In the genomic region with DNA sequence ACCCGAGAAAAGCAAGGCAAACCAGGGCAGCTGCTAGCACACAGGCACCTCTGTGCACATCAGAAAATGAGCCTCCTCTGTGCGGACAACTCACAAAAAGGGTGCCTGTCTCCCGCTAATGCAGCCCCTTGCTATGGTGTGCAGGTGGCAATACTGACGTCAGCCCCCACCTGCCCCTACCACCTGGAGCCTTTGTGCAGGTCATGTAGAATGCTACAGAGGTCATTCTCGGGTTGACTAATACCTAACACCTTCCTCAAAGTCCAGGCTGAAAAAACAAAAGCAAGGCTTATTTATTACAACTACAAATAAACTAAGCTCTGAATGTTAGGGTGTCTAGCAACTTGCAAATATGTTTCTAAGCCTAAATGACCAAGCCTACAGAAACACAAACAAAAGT, we compare ENCODE assay signal across 15 cellular contexts. TPM values are rescaled to one million over a fixed set of nuclear protein-coding genes. Genes with fewer than 3 reads are reported as not detected.
DNase-seq lines count a peak whose midpoint lies in the region; ATAC-seq and TF ChIP-seq lines count a peak whose summit lies in the region.
"Had no signal": no experiment of that assay in that cellular context is flagged by ENCODE, and none has a peak within 500 bp of the region (broad histone marks: within the 10 kb centered on the region; RNA-seq: fewer than 3 reads in every experiment).

No MANE protein-coding gene starts in this region.

- no peak overlapping the region for H2BK5ac ChIP-seq in trophoblast cell (ENCODE audit: low read depth, low read length, poor library complexity)

- no peak for DNase-seq in activated CD4-positive, alpha-beta memory T cell treated with anti-CD3 and anti-CD28 coated beads for 36 hours
- no peak for DNase-seq in activated CD4-positive, alpha-beta memory T cell treated with anti-CD3 and anti-CD28 coated beads, Interleukin-2, amount 10 ng/mL, durations not matched to agents 7 days and 5 days
- DNase-seq in NCI-H69 (lab: John Stamatoyannopoulos, UW): peak; percentile 15
- DNase-seq in trophoblast cell: no peak
- DNase-seq in smooth muscle cell (lab: John Stamatoyannopoulos, UW; ENCODE audit: unreplicated experiment): no peak
- no peak for DNase-seq in epidermal melanocyte (ENCODE audit: insufficient read length, low spot score)
- DNase-seq: activated CD8-positive, alpha-beta memory T cell treated with anti-CD3 and anti-CD28 coated beads, Interleukin-2, amount 50 U/mL, for 4 hours; DMS79; left ventricle myocardium superior; NCI-H2029; stimulated activated naive CD8-positive, alpha-beta T cell treated with anti-CD3 and anti-CD28 coated beads, Interleukin-15, amount 100 ng/mL, for 72 hours; T1000 had no signal

- no peak overlapping the region for H4K12ac ChIP-seq in trophoblast cell (ENCODE audit: low read depth, low read length)

- H3K23ac ChIP-seq in trophoblast cell (ENCODE audit: low read length): no peak overlapping the region

- no peaks in the 10 kb centered on the region for H3F3A ChIP-seq in smooth muscle cell (ENCODE audit: low read depth)

- no peaks in the 10 kb centered on the region for H3K27me3 Mint-ChIP-seq in activated CD4-positive, alpha-beta memory T cell treated with anti-CD3 and anti-CD28 coated beads for 36 hours
- H3K27me3 Mint-ChIP-seq in activated CD4-positive, alpha-beta memory T cell treated with anti-CD3 and anti-CD28 coated beads, Interleukin-2, amount 10 ng/mL, durations not matched to agents 7 days and 5 days: no peaks in the 10 kb centered on the region
- H3K27me3 Mint-ChIP-seq: stimulated activated naive CD8-positive, alpha-beta T cell treated with anti-CD3 and anti-CD28 coated beads, Interleukin-15, amount 100 ng/mL, for 72 hours had no signal

- WGBS in trophoblast cell (ENCODE audit: extremely low coverage, insufficient coverage, insufficient read length): no CpG with 5 or more reads among the region's 5 CpGs
- WGBS in smooth muscle cell (ENCODE audit: low lambda C conversion rate): 91% methylated on average over 5 of the region's 5 CpGs

- no peaks in the 10 kb centered on the region for H3K36me3 ChIP-seq in trophoblast cell (ENCODE audit: control insufficient read depth in 1 of 2, insufficient read depth in 2 of 2, low read length in 2 of 2)
- no peaks in the 10 kb centered on the region for H3K36me3 ChIP-seq in smooth muscle cell (ENCODE audit: low read depth)

- H3K4me1 Mint-ChIP-seq in activated CD4-positive, alpha-beta memory T cell treated with anti-CD3 and anti-CD28 coated beads for 36 hours (ENCODE audit: low read depth): peaks cover 86% of the 10 kb centered on the region
- H3K4me1 Mint-ChIP-seq in activated CD4-positive, alpha-beta memory T cell treated with anti-CD3 and anti-CD28 coated beads, Interleukin-2, amount 10 ng/mL, durations not matched to agents 7 days and 5 days: peaks cover 62% of the 10 kb centered on the region

- H4K8ac ChIP-seq in trophoblast cell (ENCODE audit: low read depth, low read length): no peak overlapping the region

- peaks cover 1% of the 10 kb centered on the region for H3K79me1 ChIP-seq in trophoblast cell (ENCODE audit: low read length)

- H3K9ac ChIP-seq in trophoblast cell (ENCODE audit: low read length) (no peak overlapping the region), smooth muscle cell (ENCODE audit: low read depth) (no peak overlapping the region)

- CTCF ChIA-PET in activated CD4-positive, alpha-beta memory T cell treated with anti-CD3 and anti-CD28 coated beads for 36 hours (lab: Charles Lee): interaction anchor here (1.2 kb wide), 1 partner anchor 126 kb away, joined by 5 read pairs; no protein-coding TSS in a partner anchor
- CTCF ChIA-PET in activated CD4-positive, alpha-beta memory T cell treated with anti-CD3 and anti-CD28 coated beads, Interleukin-2, amount 10 ng/mL, durations not matched to agents 7 days and 5 days (lab: Charles Lee): no interaction called here

- H4K91ac ChIP-seq in trophoblast cell (ENCODE audit: low read depth, low read length): no peak overlapping the region

- POLR2A ChIA-PET in activated CD4-positive, alpha-beta memory T cell treated with anti-CD3 and anti-CD28 coated beads for 36 hours (lab: Charles Lee): interaction anchor here (1.2 to 1.5 kb wide), 3 partner anchors 9 to 18 kb away, joined by 3 to 5 read pairs (median 4); no protein-coding TSS in a partner anchor
- POLR2A ChIA-PET in activated CD4-positive, alpha-beta memory T cell treated with anti-CD3 and anti-CD28 coated beads, Interleukin-2, amount 10 ng/mL, durations not matched to agents 7 days and 5 days (lab: Charles Lee): interaction anchor here (0.8 to 3.0 kb wide), 4 partner anchors 9 to 68 kb away, joined by 3 to 20 read pairs (median 5); a partner anchor contains a TSS

- no peak overlapping the region for H2BK12ac ChIP-seq in trophoblast cell (ENCODE audit: low read length)

- no peaks in the 10 kb centered on the region for H3K9me3 ChIP-seq in trophoblast cell (ENCODE audit: insufficient read depth, low read depth, low read length)
- H3K9me3 ChIP-seq in smooth muscle cell (replicated peaks; ENCODE audit: low read depth): no peaks in the 10 kb centered on the region
- H3K9me3 ChIP-seq: A549 had no signal

- peak overlapping the region; percentile 84 for H3K4ac ChIP-seq in trophoblast cell (ENCODE audit: low read depth, low read length)

- H3K27ac ChIP-seq in trophoblast cell (ENCODE audit: low read depth, low read length): no peak overlapping the region
- H3K27ac ChIP-seq in smooth muscle cell (ENCODE audit: low read depth): no peak overlapping the region
- H3K27ac ChIP-seq: A549 had no signal

- H3K18ac ChIP-seq in trophoblast cell (ENCODE audit: low read length): no peak overlapping the region

- intact Hi-C loops in activated CD4-positive, alpha-beta memory T cell treated with anti-CD3 and anti-CD28 coated beads for 36 hours (cut with micrococcal nuclease): no loop called here

- H3K79me2 ChIP-seq in trophoblast cell (ENCODE audit: control insufficient read depth, insufficient read depth, low read length, poor library complexity): peaks cover 15% of the 10 kb centered on the region
- peaks cover 78% of the 10 kb centered on the region for H3K79me2 ChIP-seq in smooth muscle cell (ENCODE audit: low read depth)

- H3K4me3 ChIP-seq in trophoblast cell (ENCODE audit: low read depth, low read length) (no peak overlapping the region), smooth muscle cell (no peak overlapping the region)
- H3K4me3 ChIP-seq: A549 had no signal

- H4K20me1 ChIP-seq in smooth muscle cell (ENCODE audit: low read depth): peaks cover 72% of the 10 kb centered on the region

- H3K36me3 Mint-ChIP-seq in activated CD4-positive, alpha-beta memory T cell treated with anti-CD3 and anti-CD28 coated beads for 36 hours: peaks cover 8% of the 10 kb centered on the region
- peaks cover 34% of the 10 kb centered on the region for H3K36me3 Mint-ChIP-seq in activated CD4-positive, alpha-beta memory T cell treated with anti-CD3 and anti-CD28 coated beads, Interleukin-2, amount 10 ng/mL, durations not matched to agents 7 days and 5 days (ENCODE audit: low read depth)

- H3K27me3 ChIP-seq in trophoblast cell (ENCODE audit: insufficient read depth, low read length) (no peaks in the 10 kb centered on the region), smooth muscle cell (ENCODE audit: low read depth) (no peaks in the 10 kb centered on the region)

- H3K9me3 Mint-ChIP-seq in activated CD4-positive, alpha-beta memory T cell treated with anti-CD3 and anti-CD28 coated beads for 36 hours: no peaks in the 10 kb centered on the region
- H3K9me3 Mint-ChIP-seq in activated CD4-positive, alpha-beta memory T cell treated with anti-CD3 and anti-CD28 coated beads, Interleukin-2, amount 10 ng/mL, durations not matched to agents 7 days and 5 days: peaks cover 4% of the 10 kb centered on the region
- H3K9me3 Mint-ChIP-seq: stimulated activated naive CD8-positive, alpha-beta T cell treated with anti-CD3 and anti-CD28 coated beads, Interleukin-15, amount 100 ng/mL, for 72 hours had no signal

- H2AK5ac ChIP-seq in trophoblast cell (ENCODE audit: low read length): no peak overlapping the region

- peaks cover 2 to 6% of the 10 kb centered on the region in 2 experiments for H3K4me1 ChIP-seq in trophoblast cell (ENCODE audit: control insufficient read depth in 1 of 2, insufficient read depth in 2 of 2, low read length in 2 of 2)
- no peaks in the 10 kb centered on the region for H3K4me1 ChIP-seq in smooth muscle cell (ENCODE audit: low read depth)

- ATAC-seq in GM21737 (IDR thresholded peaks at IDR 0.05; ENCODE audit: unreplicated experiment): peak; percentile 44
- no peak for ATAC-seq in GM21360 (IDR thresholded peaks at IDR 0.05; ENCODE audit: unreplicated experiment)
- ATAC-seq: A549, left ventricle myocardium superior had no signal

- H3K14ac ChIP-seq in trophoblast cell (ENCODE audit: low read length): no peak overlapping the region

- H3K4me2 ChIP-seq in trophoblast cell (ENCODE audit: low read length) (no peak overlapping the region), smooth muscle cell (no peak overlapping the region)
- H3K4me2 ChIP-seq: A549 had no signal

- H2AFZ ChIP-seq in trophoblast cell (ENCODE audit: insufficient read depth, low read length, poor library complexity) (no peak overlapping the region), smooth muscle cell (ENCODE audit: low read depth) (no peak overlapping the region)

- TF ChIP-seq CTCF in smooth muscle cell (IDR thresholded peaks at IDR 0.05; ENCODE audit: borderline replicate concordance, insufficient read depth, poor library complexity, severe bottlenecking): no peak

- no peak overlapping the region for H3K4me3 Mint-ChIP-seq in activated CD4-positive, alpha-beta memory T cell treated with anti-CD3 and anti-CD28 coated beads for 36 hours
- no peak overlapping the region for H3K4me3 Mint-ChIP-seq in activated CD4-positive, alpha-beta memory T cell treated with anti-CD3 and anti-CD28 coated beads, Interleukin-2, amount 10 ng/mL, durations not matched to agents 7 days and 5 days

- peak overlapping the region; percentile 74 for H3K27ac Mint-ChIP-seq in activated CD4-positive, alpha-beta memory T cell treated with anti-CD3 and anti-CD28 coated beads for 36 hours
- no peak overlapping the region for H3K27ac Mint-ChIP-seq in activated CD4-positive, alpha-beta memory T cell treated with anti-CD3 and anti-CD28 coated beads, Interleukin-2, amount 10 ng/mL, durations not matched to agents 7 days and 5 days
- H3K27ac Mint-ChIP-seq: stimulated activated naive CD8-positive, alpha-beta T cell treated with anti-CD3 and anti-CD28 coated beads, Interleukin-15, amount 100 ng/mL, for 72 hours had no signal

- no peak overlapping the region for H2BK120ac ChIP-seq in trophoblast cell (ENCODE audit: insufficient read depth, low read length, poor library complexity)

RNA-seq across cellular contexts. Expression of a gene that starts 13.9 kb away (rescaled TPM):
- 100 to 1,000 TPM; 107 to 108 TPM for total RNA-seq in activated CD4-positive, alpha-beta memory T cell treated with anti-CD3 and anti-CD28 coated beads for 36 hours
- total RNA-seq in activated CD4-positive, alpha-beta memory T cell treated with anti-CD3 and anti-CD28 coated beads, Interleukin-2, amount 10 ng/mL, durations not matched to agents 7 days and 5 days: 100 to 1,000 TPM; 126 to 137 TPM
- 94.7 and 97.3 TPM in 2 replicates for polyA plus RNA-seq in trophoblast cell (2013)
- 8.9 and 13.7 TPM in 2 replicates for total RNA-seq in smooth muscle cell
- 7.5 and 7.9 TPM in 2 replicates for polyA plus RNA-seq in smooth muscle cell
